17 cellular contexts compared by ENCODE assay signal in the genomic region with DNA sequence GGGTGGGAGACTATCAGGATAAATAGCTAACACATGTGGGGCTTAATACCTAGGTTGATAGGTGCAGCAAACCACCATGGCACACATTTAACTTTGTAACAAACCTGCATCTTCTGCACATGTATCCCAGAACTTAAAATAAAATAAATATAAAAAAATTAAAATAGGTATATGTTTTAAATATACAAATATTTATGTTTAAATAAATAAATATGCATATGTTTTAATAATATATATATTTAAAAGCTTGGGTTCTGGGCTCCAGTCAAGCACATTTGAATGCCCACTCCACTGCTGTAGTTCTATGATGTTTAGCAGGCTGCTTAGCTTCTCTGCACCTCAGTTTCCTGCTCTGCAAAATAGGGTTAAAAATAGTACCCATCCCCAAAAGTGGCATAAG.
DNase-seq lines count a peak whose midpoint lies in the region; TF ChIP-seq lines count a peak whose summit lies in the region.
"Had no signal": no experiment of that assay in that cellular context is flagged by ENCODE, and none has a peak within 500 bp of the region (broad histone marks: within the 10 kb centered on the region; RNA-seq: fewer than 3 reads in every experiment).

No MANE protein-coding gene starts in this region.

- H3K79me2 ChIP-seq in smooth muscle cell (ENCODE audit: low read depth) (no peaks in the 10 kb centered on the region), Karpas-422 (ENCODE audit: low read length) (no peaks in the 10 kb centered on the region)

- no peaks in the 10 kb centered on the region for H3K27me3 Mint-ChIP-seq in mesothelial cell of epicardium (ENCODE audit: low read depth)
- peaks cover 8 to 21% (median 10%) of the 10 kb centered on the region in 3 donors for H3K27me3 Mint-ChIP-seq in CD14-positive monocyte (ENCODE audit: low read depth in 3 of 3)

- H4K20me1 ChIP-seq in smooth muscle cell (ENCODE audit: low read depth) (no peaks in the 10 kb centered on the region), Karpas-422 (ENCODE audit: insufficient read depth, low read depth, low read length) (no peaks in the 10 kb centered on the region)
- H4K20me1 ChIP-seq: BLaER1 had no signal

- H3K27me3 ChIP-seq in A673 (replicated peaks; ENCODE audit: insufficient read depth, low read depth, low read length, poor library complexity), result no peaks in the 10 kb centered on the region
- no peaks in the 10 kb centered on the region for H3K27me3 ChIP-seq in smooth muscle cell (ENCODE audit: low read depth)
- H3K27me3 ChIP-seq in Karpas-422 (ENCODE audit: low read length), result 0 out of 2 replicates have a peak, but pooled peaks cover 3% of the 10 kb centered on the region
- H3K27me3 ChIP-seq: BLaER1 had no signal

- H3K9ac ChIP-seq in SK-N-MC (ENCODE audit: insufficient read length), result no peak overlapping the region
- H3K9ac ChIP-seq in smooth muscle cell (ENCODE audit: low read depth), result no peak overlapping the region
- no peak overlapping the region for H3K9ac ChIP-seq in Karpas-422 (ENCODE audit: low read length)
- H3K9ac ChIP-seq: BLaER1 had no signal

- H3K4me1 Mint-ChIP-seq in mesothelial cell of epicardium, result peaks cover 45% of the 10 kb centered on the region
- H3K4me1 Mint-ChIP-seq in CD14-positive monocyte, result no peaks in the 10 kb centered on the region

- peaks cover 16% of the 10 kb centered on the region for H3K36me3 Mint-ChIP-seq in mesothelial cell of epicardium
- no peaks in the 10 kb centered on the region for H3K36me3 Mint-ChIP-seq in CD14-positive monocyte
- H3K36me3 Mint-ChIP-seq: CD8-positive, alpha-beta T cell had no signal

- DNase-seq in A673 (ENCODE audit: low spot score), result no peak
- DNase-seq in SK-N-MC (ENCODE audit: low read depth, low spot score), result no peak
- DNase-seq in mesothelial cell of epicardium (ENCODE audit: low spot score in 2 of 2, unreplicated experiment in 2 of 2), result no peak
- DNase-seq in smooth muscle cell (lab: John Stamatoyannopoulos, UW; ENCODE audit: unreplicated experiment), result no peak
- no peak for DNase-seq in CD14-positive monocyte (ENCODE audit: low spot score)
- no peak for DNase-seq in stimulated activated CD8-positive, alpha-beta memory T cell treated with anti-CD3 and anti-CD28 coated beads, Interleukin-4, amount 100 ng/mL, for 48 hours
- no peak for DNase-seq in Karpas-422
- DNase-seq: Calu3; CD8-positive, alpha-beta T cell; DMS79 treated with DMSO at 0.1 percent for 48 hours; HCEC 1CT; IMR-90 had no signal

- H3F3A ChIP-seq in smooth muscle cell (ENCODE audit: low read depth), result peaks cover 24% of the 10 kb centered on the region

- H3K9me3 ChIP-seq in A673 (ENCODE audit: low read depth, low read length, poor library complexity, severe bottlenecking), result no peaks in the 10 kb centered on the region
- no peaks in the 10 kb centered on the region for H3K9me3 ChIP-seq in SK-N-MC (ENCODE audit: low read depth, low read length)
- no peaks in the 10 kb centered on the region for H3K9me3 ChIP-seq in smooth muscle cell (replicated peaks; ENCODE audit: low read depth)
- no peaks in the 10 kb centered on the region for H3K9me3 ChIP-seq in Karpas-422 (ENCODE audit: low read length)
- H3K9me3 ChIP-seq: A549 had no signal

- H3K36me3 ChIP-seq in A673 (ENCODE audit: insufficient read depth, low read length, poor library complexity, severe bottlenecking), result no peaks in the 10 kb centered on the region
- no peaks in the 10 kb centered on the region for H3K36me3 ChIP-seq in SK-N-MC (ENCODE audit: insufficient read depth, low read length)
- H3K36me3 ChIP-seq in smooth muscle cell (ENCODE audit: low read depth), result no peaks in the 10 kb centered on the region
- H3K36me3 ChIP-seq in Karpas-422 (ENCODE audit: insufficient read depth, low read length), result no peaks in the 10 kb centered on the region
- H3K36me3 ChIP-seq: BLaER1 had no signal

- POLR2A ChIA-PET in A673 (lab: Charles Lee; ENCODE audit: low non-redundant PET), result interaction anchor here (0.5 kb wide), 1 partner anchor 42 kb away, joined by 3 read pairs; no protein-coding TSS in a partner anchor

- no peak overlapping the region for H3K4me3 Mint-ChIP-seq in mesothelial cell of epicardium
- H3K4me3 Mint-ChIP-seq in CD14-positive monocyte, result no peak overlapping the region
- H3K4me3 Mint-ChIP-seq: CD8-positive, alpha-beta T cell had no signal

- intact Hi-C loops in A673 (cut with micrococcal nuclease; ENCODE audit: unreplicated experiment) (no loop called here), CD14-positive monocyte (cut with micrococcal nuclease) (no loop called here)

- H3K4me1 ChIP-seq in A673 (ENCODE audit: insufficient read depth, low read length, poor library complexity, severe bottlenecking), result peaks cover 15% of the 10 kb centered on the region
- H3K4me1 ChIP-seq in smooth muscle cell (ENCODE audit: low read depth), result peaks cover 12% of the 10 kb centered on the region
- no peaks in the 10 kb centered on the region for H3K4me1 ChIP-seq in Karpas-422 (ENCODE audit: low read length)
- H3K4me1 ChIP-seq: A549, BLaER1 had no signal

- BruUV-seq in A673 (replicated peaks; lab: Mats Ljungman, UMichigan), result no TSS peak

- H3K27ac Mint-ChIP-seq in mesothelial cell of epicardium, result peak overlapping the region; percentile 96
- H3K27ac Mint-ChIP-seq in CD14-positive monocyte, result no peak overlapping the region
- H3K27ac Mint-ChIP-seq: CD8-positive, alpha-beta T cell had no signal

- CTCF ChIA-PET in A673 (lab: Charles Lee), result no interaction called here

- no peak for TF ChIP-seq CTCF in A673 (conservative IDR thresholded peaks at IDR 0.05; ENCODE audit: low read depth, low read length)
- TF ChIP-seq CTCF in mesothelial cell of epicardium (IDR thresholded peaks at IDR 0.05; ENCODE audit: unreplicated experiment), result no peak
- TF ChIP-seq CTCF in smooth muscle cell (IDR thresholded peaks at IDR 0.05; ENCODE audit: borderline replicate concordance, insufficient read depth, poor library complexity, severe bottlenecking), result no peak
- no peak for TF ChIP-seq CTCF in CD14-positive monocyte (IDR thresholded peaks at IDR 0.05)

- no peak overlapping the region for H3K27ac ChIP-seq in A673 (ENCODE audit: low read depth, low read length, poor library complexity, severe bottlenecking)
- H3K27ac ChIP-seq in SK-N-MC, result no peak overlapping the region
- H3K27ac ChIP-seq in smooth muscle cell (ENCODE audit: low read depth), result peak overlapping the region; percentile 58
- H3K27ac ChIP-seq in Karpas-422 (ENCODE audit: low read length), result no peak overlapping the region
- H3K27ac ChIP-seq: 22Rv1, A549, BLaER1 had no signal

- no peaks in the 10 kb centered on the region for H3K9me2 ChIP-seq in Karpas-422 (replicated peaks; ENCODE audit: insufficient read depth, low read length)

- peaks cover 23% of the 10 kb centered on the region for H3K9me3 Mint-ChIP-seq in mesothelial cell of epicardium
- peaks cover 0 to 3% (median 2%) of the 10 kb centered on the region in 7 donors for H3K9me3 Mint-ChIP-seq in CD14-positive monocyte
- H3K9me3 Mint-ChIP-seq: CD8-positive, alpha-beta T cell had no signal

- peak overlapping the region; percentile 18 for H3K4me3 ChIP-seq in A673 (ENCODE audit: low read depth, low read length, poor library complexity, severe bottlenecking)
- peak overlapping the region; percentile 56 for H3K4me3 ChIP-seq in SK-N-MC
- H3K4me3 ChIP-seq in smooth muscle cell, result peak overlapping the region; percentile 32
- H3K4me3 ChIP-seq in Karpas-422 (ENCODE audit: low read length), result no peak overlapping the region
- H3K4me3 ChIP-seq: A549, BLaER1, GM12878, K562 had no signal

- peak overlapping the region; percentile 43 for H2AFZ ChIP-seq in smooth muscle cell (ENCODE audit: low read depth)
- no peak overlapping the region for H2AFZ ChIP-seq in Karpas-422 (ENCODE audit: low read length)

- H3K4me2 ChIP-seq in smooth muscle cell (peak overlapping the region; percentile 67), Karpas-422 (ENCODE audit: low read depth, low read length, poor library complexity, severe bottlenecking) (no peak overlapping the region)
- H3K4me2 ChIP-seq: A549, BLaER1 had no signal
